27 cellular contexts compared by ENCODE assay signal in genomic region chr3:79040091-79040490, GRCh38.
"Had no signal": no experiment of that assay in that cellular context is flagged by ENCODE, and none has a peak within 500 bp of the region (broad histone marks: within the 10 kb centered on the region; RNA-seq: fewer than 3 reads in every experiment).

No MANE protein-coding gene starts in this region.

- H3K27ac ChIP-seq: coronary artery, epithelial cell of prostate, gastroesophageal sphincter, heart left ventricle, hepatocyte, left lung, neutrophil, parathyroid adenoma, suprapubic skin, transverse colon, upper lobe of right lung, uterus had no signal

- H3K4me3 ChIP-seq: coronary artery, gastroesophageal sphincter, heart left ventricle, hepatocyte, left lung, mucosa of descending colon, skin epidermis, suprapubic skin, transverse colon, upper lobe of right lung, uterus had no signal

- H3K36me3 ChIP-seq: gastroesophageal sphincter, heart left ventricle, left lung, neutrophil, suprapubic skin, transverse colon, upper lobe of right lung, uterus had no signal

- ATAC-seq: gastroesophageal sphincter; heart left ventricle; left lung; mucosa of descending colon; natural killer cell treated with Interleukin-12 subunit alpha and Interleukin-12 subunit beta and Interleukin-15 and Interleukin-18, amount 100 ng/mL, for 72 hours; right cardiac atrium; stimulated activated naive CD8-positive, alpha-beta T cell treated with anti-CD3 and anti-CD28 coated beads, Interleukin-15, amount 100 ng/mL, for 72 hours; upper lobe of right lung had no signal

- FAIRE-seq: islet of Langerhans had no signal

- H3K4me2 ChIP-seq: hepatocyte had no signal

- DNase-seq: effector CD8-positive, alpha-beta T cell; endodermal cell; heart left ventricle; left cardiac atrium; left lung; mucosa of descending colon; naive B cell; right cardiac atrium; stimulated activated CD4-positive, alpha-beta T cell treated with anti-CD3 and anti-CD28 coated beads, Interleukin-12 subunit alpha, Interleukin-12 subunit beta, amount 100 ng/mL, for 4 hours; stimulated activated CD4-positive, alpha-beta T cell treated with anti-CD3 and anti-CD28 coated beads, Interleukin-1b, Interleukin-23, amount 100 ng/mL, for 48 hours; stimulated activated CD4-positive, alpha-beta T cell treated with anti-CD3 and anti-CD28 coated beads, Interleukin-4, amount 100 ng/mL, for 1 hour; stimulated activated CD8-positive, alpha-beta memory T cell treated with anti-CD3 and anti-CD28 coated beads, Interleukin-4, amount 100 ng/mL, for 48 hours; stimulated activated naive CD4-positive, alpha-beta T cell; stimulated activated naive CD8-positive, alpha-beta T cell treated with anti-CD3 and anti-CD28 coated beads, Interleukin-15, amount 100 ng/mL, for 72 hours; transverse colon; upper lobe of right lung; uterus had no signal

- H3K4me1 ChIP-seq: gastroesophageal sphincter, heart left ventricle, left lung, parathyroid adenoma, suprapubic skin, transverse colon, upper lobe of right lung, uterus had no signal

- H3K27me3 ChIP-seq: gastroesophageal sphincter, heart left ventricle, hepatocyte, left lung, neutrophil, suprapubic skin, transverse colon, upper lobe of right lung, uterus had no signal

- H3K9ac ChIP-seq: parathyroid adenoma had no signal

- H3K9me3 ChIP-seq: gastroesophageal sphincter, heart left ventricle, left lung, mucosa of descending colon, neutrophil, suprapubic skin, transverse colon, upper lobe of right lung, uterus had no signal

- H2AFZ ChIP-seq: hepatocyte, parathyroid adenoma had no signal

- H3K79me2 ChIP-seq: hepatocyte, parathyroid adenoma had no signal
